ENCODE assay signal across 8 cellular contexts in the genomic region with DNA sequence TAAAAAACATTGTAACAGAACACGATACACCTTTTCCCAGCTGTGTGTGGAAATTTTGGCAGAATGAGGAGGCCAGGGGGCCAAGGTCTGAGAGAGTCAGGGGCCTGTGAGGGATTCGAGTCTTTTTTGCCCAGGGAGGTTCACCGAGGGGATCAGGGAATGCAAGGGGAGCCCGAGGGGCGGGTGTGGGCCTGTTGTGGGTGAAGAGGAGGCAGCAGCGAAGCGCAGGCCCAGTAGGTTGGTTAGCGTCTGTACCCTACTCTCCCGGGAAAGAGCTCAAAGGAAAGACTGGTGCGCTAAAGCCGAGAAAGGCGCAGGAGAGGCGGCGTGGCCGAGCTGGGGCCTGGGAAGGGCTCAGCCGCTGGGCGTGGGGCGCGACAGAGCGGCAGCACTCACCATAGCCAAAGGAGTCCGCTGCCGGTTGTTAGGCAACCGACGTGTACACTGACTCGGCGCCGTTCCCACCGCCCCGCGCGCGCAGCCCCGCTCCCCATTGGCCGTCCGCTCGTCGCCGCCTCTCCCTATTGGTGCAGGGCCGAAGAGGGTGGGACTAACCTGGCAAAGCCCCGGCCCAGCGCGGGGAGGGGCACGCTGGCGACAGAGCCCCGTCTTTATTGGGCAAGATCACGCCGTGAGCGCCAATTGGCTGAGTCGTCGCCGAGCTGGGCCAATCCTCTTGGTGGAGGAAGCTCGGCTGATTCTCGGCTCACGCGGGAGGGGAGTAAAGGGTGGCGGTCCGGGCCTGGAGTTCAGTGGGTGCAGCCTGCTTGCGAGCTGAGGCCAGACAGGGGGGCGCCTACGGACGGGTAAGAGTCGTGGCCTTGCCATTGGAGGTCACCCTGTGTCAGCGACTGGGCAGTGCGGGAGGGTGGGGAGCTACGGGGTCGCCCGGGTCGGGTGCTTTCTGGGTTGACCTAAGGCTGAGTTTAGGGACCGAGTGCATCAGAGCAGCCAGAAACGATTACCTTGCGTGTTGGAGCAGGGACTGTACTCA. TPM values are rescaled to one million over a fixed set of nuclear protein-coding genes. Genes with fewer than 3 reads are reported as not detected.
DNase-seq lines count a peak whose midpoint lies in the region; ATAC-seq, FAIRE-seq and TF ChIP-seq lines count a peak whose summit lies in the region.

A gene (minus strand): TSS at position 446 of the 994 bp plus-strand sequence. CDS start 47 bp downstream, at position 399.
A gene (plus strand): TSS at position 752 of the 994 bp plus-strand sequence. CDS start 15,262 bp downstream, outside the sequence.

- CTCF ChIA-PET in OCI-LY7 (lab: Charles Lee; ENCODE audit: unreplicated experiment) = interaction anchor here (0.6 kb wide), 4 partner anchors 79 to 1104 kb away, joined by 3 to 4 read pairs (median 4); no protein-coding TSS in a partner anchor

- H3K9me3 ChIP-seq in OCI-LY7 (ENCODE audit: low read length) (no peaks in the 10 kb centered on the region), mononuclear cell (ENCODE audit: low read depth, low read length) (no peaks in the 10 kb centered on the region)

- no peak for TF ChIP-seq CTCF in D721Med (IDR thresholded peaks at IDR 0.05; ENCODE audit: insufficient read depth, missing control alignments)
- TF ChIP-seq CTCF in OCI-LY7 (conservative IDR thresholded peaks at IDR 0.05; ENCODE audit: low read length) = no peak
- TF ChIP-seq CTCF in epithelial cell of esophagus (IDR thresholded peaks at IDR 0.05; ENCODE audit: insufficient read depth, low read depth, low read length, missing control alignments) = no peak

- peak within 1 kb of the TSS; percentile 90 for H3K4me2 ChIP-seq in OCI-LY7 (ENCODE audit: low read length)

- peaks cover 6% of the 10 kb centered on the region; the same call in 1 of the 2 replicates for H3K36me3 ChIP-seq in OCI-LY7 (ENCODE audit: insufficient read depth, low read length)

- ATAC-seq in GM21526 (IDR thresholded peaks at IDR 0.05; ENCODE audit: low FRiP score, unreplicated experiment) = peak; percentile 98

- H2AFZ ChIP-seq in OCI-LY7 (ENCODE audit: low read length) = peak within 1 kb of the TSS; percentile 78

- no peaks in the 10 kb centered on the region for H4K20me1 ChIP-seq in OCI-LY7 (ENCODE audit: insufficient read depth, low read length)

- peaks cover 14% of the 10 kb centered on the region for H3K4me1 ChIP-seq in OCI-LY7 (ENCODE audit: insufficient read depth, low read length, poor library complexity, severe bottlenecking)
- peaks cover 16% of the 10 kb centered on the region for H3K4me1 ChIP-seq in mononuclear cell (ENCODE audit: insufficient read depth, low read length)

- H3K27me3 ChIP-seq in mononuclear cell (ENCODE audit: insufficient read depth, low read length) = no peaks in the 10 kb centered on the region

- POLR2A ChIA-PET in OCI-LY7 (lab: Charles Lee) = interaction anchor here (0.9 to 1.4 kb wide), 2 partner anchors 14 to 107 kb away, joined by 3 to 8 read pairs; no protein-coding TSS in a partner anchor

- no peaks in the 10 kb centered on the region for H3K9me2 ChIP-seq in OCI-LY7 (ENCODE audit: insufficient read depth, low read length)

- FAIRE-seq in D721Med (lab: Jason Lieb, UNC) = no peak

- no TSS peak for BruUV-seq in OCI-LY7 (replicated peaks; lab: Mats Ljungman, UMichigan)

- intact Hi-C loops in OCI-LY7 (cut with micrococcal nuclease; ENCODE audit: unreplicated experiment) = no loop called here

- peaks cover 13% of the 10 kb centered on the region; the same call in 1 of the 2 replicates for H3K79me2 ChIP-seq in OCI-LY7 (ENCODE audit: insufficient read depth, low read depth, low read length)

- peak within 1 kb of the TSS; percentile 80 for H3K4me3 ChIP-seq in OCI-LY7 (ENCODE audit: low read depth, low read length, poor library complexity, severe bottlenecking)
- peak within 1 kb of the TSS; percentile 70 for H3K4me3 ChIP-seq in epithelial cell of esophagus (ENCODE audit: low read length)
- peak within 1 kb of the TSS; percentile 60 for H3K4me3 ChIP-seq in mononuclear cell (ENCODE audit: low read length)

- H3K27ac ChIP-seq in OCI-LY7 (ENCODE audit: low read depth, low read length, poor library complexity, severe bottlenecking) = peak within 1 kb of the TSS; percentile 21

- DNase-seq in D721Med (ENCODE audit: insufficient read length, low spot score) = peak; percentile 88
- peak; percentile 74 for DNase-seq in HuH-7.5 (ENCODE audit: low spot score)
- peak; percentile 92 for DNase-seq in OCI-LY7 (ENCODE audit: low spot score)
- peak; percentile 87 for DNase-seq in activated T-cell treated with anti-CD3 and anti-CD28 coated beads for 24 hours (ENCODE audit: low read depth)
- DNase-seq in epithelial cell of esophagus (ENCODE audit: low read depth) = peak; percentile 97
- DNase-seq in stimulated activated CD8-positive, alpha-beta memory T cell treated with anti-CD3 and anti-CD28 coated beads, Interleukin-4, amount 100 ng/mL, for 1 hour (ENCODE audit: low read depth in 2 of 2, low spot score in 1 of 2) = peak; percentile 75 to 83

RNA-seq across cellular contexts. Expression of the first gene that starts in this region (rescaled TPM):
- 9.4 and 12.3 TPM in 2 replicates for total RNA-seq in OCI-LY7 (2014; rRNA removed; shearing (Covaris generic))
- total RNA-seq in OCI-LY7 (2022) = 13.9 and 15.6 TPM in 2 replicates
- 9.7 TPM for total RNA-seq in mononuclear cell

RNA-seq across cellular contexts. Expression of the second gene that starts in this region (rescaled TPM):
- 11.1 and 13.7 TPM in 2 replicates for total RNA-seq in OCI-LY7 (2014; rRNA removed; shearing (Covaris generic))
- 17.7 and 20.2 TPM in 2 replicates for total RNA-seq in OCI-LY7 (2022)
- total RNA-seq in mononuclear cell = 2.7 TPM

Comparison
In these comparisons a context has a peak if more than half of its experiments do, and no peak if none do; other contexts are left out.
1. Peak in every context shown above with its lines: DNase-seq, ATAC-seq, H3K4me3 ChIP-seq and H3K27ac ChIP-seq.